1 cellular context compared by ENCODE assay signal in the genomic region with DNA sequence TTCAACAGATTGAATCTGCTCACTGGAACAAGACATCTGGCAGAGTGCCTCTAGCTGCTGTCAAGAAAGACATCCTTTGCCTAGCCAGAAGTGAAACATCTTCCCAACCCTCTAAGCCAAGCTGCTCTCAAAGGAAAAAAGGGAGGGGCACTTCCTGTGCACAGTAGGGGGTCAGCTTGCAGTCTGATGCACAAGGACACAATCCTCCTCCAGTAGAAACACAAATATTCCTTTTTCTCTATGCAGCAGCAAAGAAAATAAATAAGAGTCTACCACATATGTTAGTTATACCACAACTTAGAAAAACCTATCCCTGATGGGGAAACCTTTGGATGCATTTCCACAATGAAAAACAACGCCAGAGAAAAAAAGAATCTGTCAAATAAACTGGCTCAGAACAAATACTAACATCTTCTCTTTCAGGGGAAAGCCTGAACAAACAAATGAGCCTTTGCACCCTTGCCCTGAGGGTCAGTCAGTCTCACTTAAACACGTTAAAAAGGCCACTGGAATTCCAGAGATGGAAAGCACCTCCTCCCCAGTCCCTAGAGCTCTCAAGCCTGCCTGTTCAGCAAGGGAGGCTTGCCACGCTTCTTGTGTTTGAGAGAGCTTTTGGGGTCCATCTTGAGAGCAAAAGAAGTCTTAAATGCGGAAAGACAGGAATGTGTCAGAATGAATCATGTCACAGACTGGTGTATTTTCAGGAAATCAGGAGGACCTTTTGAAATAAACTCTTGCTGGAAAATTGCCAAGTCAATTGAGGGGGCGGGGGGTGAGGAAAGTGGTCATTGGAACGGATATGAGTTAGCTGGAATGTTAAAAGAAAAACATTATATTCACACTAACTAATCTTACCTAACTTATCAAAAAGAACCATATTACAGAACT.
TF ChIP-seq lines count a peak whose summit lies in the region.

No MANE protein-coding gene starts in this region.

TF ChIP-seq in K562, 482 proteins besides CTCF, POLR2A, EP300 and RAD21 (continued from another document and continues in another):
- TF ChIP-seq ZBTB11 (CRISPR knock-in tag; IDR thresholded peaks at IDR 0.05) (no peak), EGR1 (conservative IDR thresholded peaks at IDR 0.05) (peak; percentile 90), CEBPG (CRISPR knock-in tag; IDR thresholded peaks at IDR 0.05) (no peak), CEBPG (tag; conservative IDR thresholded peaks at IDR 0.05 in 1 of 2, IDR thresholded peaks at IDR 0.05 in 1 of 2) (peak in 1 of 2 experiments; percentile 45; a peak in 1 of 4 replicates), TEAD1 (CRISPR knock-in tag; IDR thresholded peaks at IDR 0.05) (no peak), TGIF2 (CRISPR knock-in tag; IDR thresholded peaks at IDR 0.05) (no peak), FOSL1 (tag; conservative IDR thresholded peaks at IDR 0.05) (no peak), ZNF274 (IDR thresholded peaks at IDR 0.05; ENCODE audit: borderline replicate concordance, low read depth, low read length) (no peak), MYBL2 (IDR thresholded peaks at IDR 0.05; ENCODE audit: low read depth) (no peak), MYBL2 (CRISPR knock-in tag; IDR thresholded peaks at IDR 0.05; ENCODE audit: borderline replicate concordance) (no peak), SREBF2 (CRISPR knock-in tag; IDR thresholded peaks at IDR 0.05) (no peak), NFYB (IDR thresholded peaks at IDR 0.05; ENCODE audit: extremely low read depth, insufficient read length) (no peak), HINFP (tag; conservative IDR thresholded peaks at IDR 0.05; ENCODE audit: low read depth) (no peak), ZNF740 (CRISPR knock-in tag; IDR thresholded peaks at IDR 0.05) (no peak), ZNF740 (tag; IDR thresholded peaks at IDR 0.05) (no peak), ZKSCAN1 (IDR thresholded peaks at IDR 0.05; ENCODE audit: low read depth, low read length) (peak; percentile 92), ZNF764 (CRISPR knock-in tag; IDR thresholded peaks at IDR 0.05; ENCODE audit: low read depth) (no peak), LCOR (CRISPR knock-in tag; IDR thresholded peaks at IDR 0.05) (no peak), SUPT5H (IDR thresholded peaks at IDR 0.05) (no peak), CREBBP (IDR thresholded peaks at IDR 0.05; ENCODE audit: low read depth, low read length) (no peak), ZFP91 (CRISPR knock-in tag; IDR thresholded peaks at IDR 0.05) (no peak), ZC3H4 (CRISPR knock-in tag; IDR thresholded peaks at IDR 0.05; ENCODE audit: borderline replicate concordance) (no peak), ZNF217 (CRISPR knock-in tag; IDR thresholded peaks at IDR 0.05) (no peak), ZNF347 (CRISPR knock-in tag; IDR thresholded peaks at IDR 0.05; ENCODE audit: low read depth) (no peak), MTA3 (IDR thresholded peaks at IDR 0.05; ENCODE audit: borderline replicate concordance) (no peak), BCL6 (CRISPR knock-in tag; IDR thresholded peaks at IDR 0.05) (no peak), CHD2 (IDR thresholded peaks at IDR 0.05; ENCODE audit: low read depth, low read length) (no peak), NR2F6 (CRISPR knock-in tag; IDR thresholded peaks at IDR 0.05) (no peak), TSHZ1 (CRISPR knock-in tag; IDR thresholded peaks at IDR 0.05) (no peak), SIN3A (IDR thresholded peaks at IDR 0.05; ENCODE audit: borderline replicate concordance in 2 of 2, control insufficient read depth in 1 of 2, low read depth in 2 of 2, low read length in 2 of 2) (no peak), MLX (CRISPR knock-in tag; conservative IDR thresholded peaks at IDR 0.05) (no peak), PCBP1 (IDR thresholded peaks at IDR 0.05; ENCODE audit: low read depth, low read length, poor library complexity, severe bottlenecking) (no peak), POLR2G (IDR thresholded peaks at IDR 0.05; ENCODE audit: low read depth, low read length) (no peak), DPF2 (IDR thresholded peaks at IDR 0.05) (peak; percentile 23; the same call in 1 of the 2 replicates), EWSR1 (IDR thresholded peaks at IDR 0.05; ENCODE audit: borderline replicate concordance, low read depth, partially characterized antibody) (no peak), CBFA2T2 (conservative IDR thresholded peaks at IDR 0.05) (0 out of 2 replicates have a peak, but pooled peaks have one; percentile 6), RBM34 (IDR thresholded peaks at IDR 0.05; ENCODE audit: borderline replicate concordance, insufficient read depth, low read length) (no peak), YY1 (IDR thresholded peaks at IDR 0.05; ENCODE audit: borderline replicate concordance in 1 of 3, control insufficient read depth in 1 of 3, extremely low read depth in 1 of 3, insufficient read depth in 3 of 3, insufficient read length in 1 of 3, insufficient replicate concordance in 2 of 3, low read depth in 1 of 3, low read length in 2 of 3) (peak in 1 of 3 experiments; percentile 7), NELFE (IDR thresholded peaks at IDR 0.05; ENCODE audit: insufficient read depth, insufficient read length) (no peak), ZNF77 (CRISPR knock-in tag; IDR thresholded peaks at IDR 0.05) (no peak), STAG1 (CRISPR knock-in tag; IDR thresholded peaks at IDR 0.05; ENCODE audit: borderline replicate concordance) (no peak), SMARCA5 (IDR thresholded peaks at IDR 0.05) (no peak), SREBF1 (IDR thresholded peaks at IDR 0.05; ENCODE audit: borderline replicate concordance, low read depth, low read length) (no peak), SMARCC2 (IDR thresholded peaks at IDR 0.05; ENCODE audit: low read depth) (no peak), MTA2 (IDR thresholded peaks at IDR 0.05; ENCODE audit: low read depth) (no peak), HEY1 (CRISPR knock-in tag; IDR thresholded peaks at IDR 0.05; ENCODE audit: borderline replicate concordance) (no peak), ARID2 (IDR thresholded peaks at IDR 0.05) (no peak), RCOR1 (IDR thresholded peaks at IDR 0.05; ENCODE audit: borderline replicate concordance in 1 of 2, low read depth in 2 of 2, low read length in 2 of 2) (no peak), BRD4 (IDR thresholded peaks at IDR 0.05) (no peak), KLF13 (tag; IDR thresholded peaks at IDR 0.05; ENCODE audit: borderline replicate concordance, low read depth) (no peak)
- TF ChIP-seq, protein P1, sequence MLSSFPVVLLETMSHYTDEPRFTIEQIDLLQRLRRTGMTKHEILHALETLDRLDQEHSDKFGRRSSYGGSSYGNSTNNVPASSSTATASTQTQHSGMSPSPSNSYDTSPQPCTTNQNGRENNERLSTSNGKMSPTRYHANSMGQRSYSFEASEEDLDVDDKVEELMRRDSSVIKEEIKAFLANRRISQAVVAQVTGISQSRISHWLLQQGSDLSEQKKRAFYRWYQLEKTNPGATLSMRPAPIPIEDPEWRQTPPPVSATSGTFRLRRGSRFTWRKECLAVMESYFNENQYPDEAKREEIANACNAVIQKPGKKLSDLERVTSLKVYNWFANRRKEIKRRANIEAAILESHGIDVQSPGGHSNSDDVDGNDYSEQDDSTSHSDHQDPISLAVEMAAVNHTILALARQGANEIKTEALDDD (IDR thresholded peaks at IDR 0.05) = peak; percentile 25; the same call in 1 of the 2 replicates
- TF ChIP-seq, protein P2, sequence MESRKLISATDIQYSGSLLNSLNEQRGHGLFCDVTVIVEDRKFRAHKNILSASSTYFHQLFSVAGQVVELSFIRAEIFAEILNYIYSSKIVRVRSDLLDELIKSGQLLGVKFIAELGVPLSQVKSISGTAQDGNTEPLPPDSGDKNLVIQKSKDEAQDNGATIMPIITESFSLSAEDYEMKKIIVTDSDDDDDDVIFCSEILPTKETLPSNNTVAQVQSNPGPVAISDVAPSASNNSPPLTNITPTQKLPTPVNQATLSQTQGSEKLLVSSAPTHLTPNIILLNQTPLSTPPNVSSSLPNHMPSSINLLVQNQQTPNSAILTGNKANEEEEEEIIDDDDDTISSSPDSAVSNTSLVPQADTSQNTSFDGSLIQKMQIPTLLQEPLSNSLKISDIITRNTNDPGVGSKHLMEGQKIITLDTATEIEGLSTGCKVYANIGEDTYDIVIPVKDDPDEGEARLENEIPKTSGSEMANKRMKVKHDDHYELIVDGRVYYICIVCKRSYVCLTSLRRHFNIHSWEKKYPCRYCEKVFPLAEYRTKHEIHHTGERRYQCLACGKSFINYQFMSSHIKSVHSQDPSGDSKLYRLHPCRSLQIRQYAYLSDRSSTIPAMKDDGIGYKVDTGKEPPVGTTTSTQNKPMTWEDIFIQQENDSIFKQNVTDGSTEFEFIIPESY (CRISPR knock-in tag; IDR thresholded peaks at IDR 0.05) = no peak
